ENCODE assay signal across 8 cellular contexts in genomic region chr2:201642579-201643215, GRCh38. TPM values are rescaled to one million over a fixed set of nuclear protein-coding genes. Genes with fewer than 3 reads are reported as not detected.
A peak's percentile ranks its signal among the peaks of the same experiment; 100 is the strongest.
DNase-seq lines count a peak whose midpoint lies in the region; ATAC-seq and FAIRE-seq lines count a peak whose summit lies in the region.

No MANE protein-coding gene starts in this region.

- H3K4me1 ChIP-seq in BLaER1 = peaks cover 25% of the 10 kb centered on the region
- H3K4me1 ChIP-seq in mesendoderm (ENCODE audit: control insufficient read depth, low read depth, low read length) = no peaks in the 10 kb centered on the region

- no peaks in the 10 kb centered on the region for H4K20me1 ChIP-seq in BLaER1

- no peak overlapping the region for H2BK15ac ChIP-seq in mesendoderm (replicated peaks; ENCODE audit: low read depth)

- peak overlapping the region; percentile 94 for H3K4me3 Mint-ChIP-seq in effector memory CD8-positive, alpha-beta T cell

- H3K27me3 ChIP-seq in BLaER1 (no peaks in the 10 kb centered on the region), mesendoderm (ENCODE audit: insufficient read depth, low read length, poor library complexity) (no peaks in the 10 kb centered on the region)

- H3K9me3 Mint-ChIP-seq in effector memory CD8-positive, alpha-beta T cell = no peaks in the 10 kb centered on the region

- H3K27ac ChIP-seq in BLaER1 (peak overlapping the region; percentile 86), mesendoderm (ENCODE audit: low read depth, low read length) (peak overlapping the region; percentile 74)

- WGBS in mesendoderm (ENCODE audit: extremely low coverage, insufficient coverage, low lambda C conversion rate) = no CpG with 5 or more reads among the region's 56 CpGs

- peak overlapping the region; percentile 70 for H3K18ac ChIP-seq in mesendoderm (ENCODE audit: low read length)

- ATAC-seq in HG03442 (IDR thresholded peaks at IDR 0.05; ENCODE audit: unreplicated experiment) = peak; percentile 81
- ATAC-seq in effector memory CD8-positive, alpha-beta T cell (replicated peaks) = peak; percentile 90

- H3K9me3 ChIP-seq in BLaER1 = no peaks in the 10 kb centered on the region

- no peaks in the 10 kb centered on the region for H3K27me3 Mint-ChIP-seq in effector memory CD8-positive, alpha-beta T cell

- H3K9ac ChIP-seq in BLaER1 (peak overlapping the region; percentile 87), mesendoderm (ENCODE audit: low read length) (peak overlapping the region; percentile 84)

- DNase-seq in GM19239 (ENCODE audit: insufficient read length, low spot score) (peak; percentile 80), NCI-H82 (lab: John Stamatoyannopoulos, UW) (peak; percentile 92), mesendoderm (peak; percentile 90)
- DNase-seq in activated CD8-positive, alpha-beta memory T cell treated with anti-CD3 and anti-CD28 coated beads for 4 hours (ENCODE audit: low read depth in 2 of 2) = peak; percentile 65 to 67
- DNase-seq in effector memory CD8-positive, alpha-beta T cell = peak; percentile 83 to 87 (median 87)
- DNase-seq in stimulated activated CD8-positive, alpha-beta memory T cell treated with anti-CD3 and anti-CD28 coated beads, Interleukin-12 subunit alpha, Interleukin-12 subunit beta, amount 100 ng/mL, for 4 hours (ENCODE audit: low read depth) = peak; percentile 74

- peaks cover 5% of the 10 kb centered on the region for H3K79me2 ChIP-seq in mesendoderm (ENCODE audit: control insufficient read depth, insufficient read depth, low read length)

- H3K36me3 ChIP-seq in BLaER1 (peaks cover 17% of the 10 kb centered on the region), mesendoderm (ENCODE audit: control insufficient read depth, insufficient read depth, low read length) (no peaks in the 10 kb centered on the region)

- no peak for FAIRE-seq in GM19239 (lab: Jason Lieb, UNC)

- peak overlapping the region; percentile 30 for H4K8ac ChIP-seq in mesendoderm (ENCODE audit: low read depth, low read length)

- H2BK120ac ChIP-seq in mesendoderm (ENCODE audit: low read depth, low read length) = no peak overlapping the region

- H3K56ac ChIP-seq in mesendoderm (ENCODE audit: low read length) = peak overlapping the region; percentile 91

- H3K79me1 ChIP-seq in mesendoderm (ENCODE audit: low read length) = no peaks in the 10 kb centered on the region

- H4K5ac ChIP-seq in mesendoderm (ENCODE audit: low read length) = no peak overlapping the region

- no peak overlapping the region for H2AK5ac ChIP-seq in mesendoderm (ENCODE audit: low read length)

- H3K4me2 ChIP-seq in BLaER1 (peak overlapping the region; percentile 92), mesendoderm (ENCODE audit: low read length) (peak overlapping the region; percentile 48)

- H2BK5ac ChIP-seq in mesendoderm (ENCODE audit: low read length) = no peak overlapping the region

- peaks cover 6 to 8% of the 10 kb centered on the region in 2 donors for H3K4me1 Mint-ChIP-seq in effector memory CD8-positive, alpha-beta T cell (ENCODE audit: low read depth in 2 of 2)

- H3K23ac ChIP-seq in mesendoderm (ENCODE audit: low read length) = no peak overlapping the region

- H3K4me3 ChIP-seq in BLaER1 (peak overlapping the region; percentile 94), mesendoderm (ENCODE audit: low read length) (peak overlapping the region; percentile 88)

- H3K27ac Mint-ChIP-seq in effector memory CD8-positive, alpha-beta T cell = peak overlapping the region; percentile 97

- H3K36me3 Mint-ChIP-seq in effector memory CD8-positive, alpha-beta T cell (ENCODE audit: insufficient read depth) = peaks cover 14% of the 10 kb centered on the region

- peak overlapping the region; percentile 20 for H3K4ac ChIP-seq in mesendoderm (ENCODE audit: low read depth, low read length)

RNA-seq across cellular contexts. Expression of gene TMEM237, which starts 0.6 kb away (rescaled TPM):
- 49.1 TPM for polyA plus RNA-seq in mesendoderm (2013, experiment 1 of 2)
- polyA plus RNA-seq in mesendoderm (2013, experiment 2 of 2) = 47.1 TPM

RNA-seq across cellular contexts. Expression of gene MPP4, which starts 55.7 kb away (rescaled TPM):
- 0.15 TPM for polyA plus RNA-seq in mesendoderm (2013, experiment 1 of 2)
- 0.17 TPM for polyA plus RNA-seq in mesendoderm (2013, experiment 2 of 2)

Comparison
In these comparisons a context has a peak if more than half of its experiments do, and no peak if none do; other contexts are left out.
1. Peak in every context shown above with its lines: DNase-seq, ATAC-seq, H3K4me3 ChIP-seq and H3K27ac ChIP-seq.